In genomic region chr1:31376374-31377134, GRCh38 we compare ENCODE assay signal across 8 cellular contexts. TPM values are rescaled to one million over a fixed set of nuclear protein-coding genes. Genes with fewer than 3 reads are reported as not detected.
A peak's percentile ranks its signal among the peaks of the same experiment; 100 is the strongest.
DNase-seq lines count a peak whose midpoint lies in the region; ATAC-seq and TF ChIP-seq lines count a peak whose summit lies in the region.

No MANE protein-coding gene starts in this region.

- peak; percentile 21 for DNase-seq in NCI-H2029 (lab: John Stamatoyannopoulos, UW)
- DNase-seq in NCI-H2029 treated with DMSO at 0.1 percent for 48 hours (lab: John Stamatoyannopoulos, UW): no peak
- peak; percentile 76 for DNase-seq in T1000 (lab: John Stamatoyannopoulos, UW)
- peak; percentile 86 for DNase-seq in glutamatergic neuron
- peak in 44 of 49 donors; percentile 29 to 92 (median 78) for DNase-seq in substantia nigra (lab: John Stamatoyannopoulos, UW)
- no peak for DNase-seq in naive thymus-derived CD8-positive, alpha-beta T cell

- peaks cover 6% of the 10 kb centered on the region for H3K9me3 Mint-ChIP-seq in glutamatergic neuron (ENCODE audit: unreplicated experiment)
- H3K9me3 Mint-ChIP-seq in naive thymus-derived CD8-positive, alpha-beta T cell: no peaks in the 10 kb centered on the region

- peak overlapping the region; percentile 98 for H3K27ac Mint-ChIP-seq in glutamatergic neuron (ENCODE audit: unreplicated experiment)
- H3K27ac Mint-ChIP-seq in naive thymus-derived CD8-positive, alpha-beta T cell: peak overlapping the region in 1 of 10 donors; percentile 3

- no peak for TF ChIP-seq CTCF in glutamatergic neuron (IDR thresholded peaks at IDR 0.05; ENCODE audit: partially characterized antibody, unreplicated experiment)

- peak overlapping the region; percentile 73 for H3K4me3 Mint-ChIP-seq in glutamatergic neuron (ENCODE audit: unreplicated experiment)
- peak overlapping the region in 2 of 10 donors; percentile 11 to 59 for H3K4me3 Mint-ChIP-seq in naive thymus-derived CD8-positive, alpha-beta T cell

- peaks cover 15% of the 10 kb centered on the region for H3K27me3 Mint-ChIP-seq in glutamatergic neuron (ENCODE audit: unreplicated experiment)
- H3K27me3 Mint-ChIP-seq in naive thymus-derived CD8-positive, alpha-beta T cell: peaks cover 0 to 12% (median 3%) of the 10 kb centered on the region in 5 donors

- no peaks in the 10 kb centered on the region for H3K36me3 Mint-ChIP-seq in glutamatergic neuron (ENCODE audit: unreplicated experiment)
- H3K36me3 Mint-ChIP-seq in naive thymus-derived CD8-positive, alpha-beta T cell: no peaks in the 10 kb centered on the region

- POLR2A ChIA-PET in naive thymus-derived CD8-positive, alpha-beta T cell (lab: Charles Lee): no interaction called here

- H3K27ac ChIP-seq in substantia nigra (ENCODE audit: low read depth, low read length, poor library complexity, severe bottlenecking): peak overlapping the region; percentile 95

- peaks cover 46% of the 10 kb centered on the region for H3K4me1 Mint-ChIP-seq in glutamatergic neuron (ENCODE audit: low read depth, unreplicated experiment)
- peaks cover 11 to 22% (median 17%) of the 10 kb centered on the region in 4 donors for H3K4me1 Mint-ChIP-seq in naive thymus-derived CD8-positive, alpha-beta T cell

- no peak for ATAC-seq in GM21515 (IDR thresholded peaks at IDR 0.05; ENCODE audit: unreplicated experiment)
- ATAC-seq in naive thymus-derived CD8-positive, alpha-beta T cell: no peak
- ATAC-seq in HG03378 (IDR thresholded peaks at IDR 0.05; ENCODE audit: unreplicated experiment): no peak

RNA-seq across cellular contexts. Expression of gene FABP3, which starts 3.7 kb away (rescaled TPM):
- total RNA-seq in glutamatergic neuron (ENCODE audit: unreplicated experiment): 148 TPM
- not detected for total RNA-seq in naive thymus-derived CD8-positive, alpha-beta T cell
- polyA plus RNA-seq in naive thymus-derived CD8-positive, alpha-beta T cell: not detected

RNA-seq across cellular contexts. Expression of gene SERINC2, which starts 36.5 kb away (rescaled TPM):
- total RNA-seq in glutamatergic neuron (ENCODE audit: unreplicated experiment): 36.4 TPM
- not detected for total RNA-seq in naive thymus-derived CD8-positive, alpha-beta T cell
- polyA plus RNA-seq in naive thymus-derived CD8-positive, alpha-beta T cell: not detected

Comparison
In these comparisons a context has a peak if more than half of its experiments do, and no peak if none do; other contexts are left out.
1. DNase-seq: peak in NCI-H2029 (single experiment), T1000 (single experiment), glutamatergic neuron (single experiment) and substantia nigra (44 of 49); none in NCI-H2029 treated with DMSO at 0.1 percent for 48 hours (single experiment) and naive thymus-derived CD8-positive, alpha-beta T cell (0 of 10).
2. RNA of gene FABP3, which starts 3.7 kb away (total RNA-seq): 148 TPM in glutamatergic neuron (single experiment); not detected in naive thymus-derived CD8-positive, alpha-beta T cell; every median in the first group is over 100 times any median in the second.
3. RNA of gene SERINC2, which starts 36.5 kb away (total RNA-seq): 36.4 TPM in glutamatergic neuron (single experiment); not detected in naive thymus-derived CD8-positive, alpha-beta T cell; every median in the first group is over 10 times any median in the second.